8 cellular contexts compared by ENCODE assay signal in the genomic region with DNA sequence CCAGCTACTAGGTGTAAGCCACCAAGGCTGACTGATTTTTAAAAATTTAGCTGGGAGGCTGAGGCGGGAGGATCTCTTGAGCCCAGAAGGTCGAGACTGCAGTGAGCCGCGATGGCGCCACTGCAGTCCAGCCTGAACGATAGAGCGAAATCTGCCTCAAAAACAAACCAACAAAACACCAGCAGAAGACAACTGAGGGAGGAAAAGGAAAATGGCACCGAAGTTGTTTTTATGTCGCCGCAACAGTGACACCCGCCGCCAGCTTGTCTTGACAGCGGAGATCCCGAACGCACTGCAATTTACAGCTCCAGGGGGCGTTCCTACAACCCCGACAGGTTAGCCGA. TPM values are rescaled to one million over a fixed set of nuclear protein-coding genes. Genes with fewer than 3 reads are reported as not detected.
DNase-seq lines count a peak whose midpoint lies in the region; ATAC-seq and TF ChIP-seq lines count a peak whose summit lies in the region.

No MANE protein-coding gene starts in this region.

- ATAC-seq in T-cell (replicated peaks in 1 of 4) (no peak), aorta (ENCODE audit: low FRiP score) (no peak)

- DNase-seq in T-helper 2 cell treated with Interferon-gamma antibody and Interleukin-4, amounts not matched to agents 5 μg/mL and 100 μg/mL, for 36 hours (ENCODE audit: low spot score): no peak
- DNase-seq in T-helper 2 cell (no peak), T-cell (no peak), hepatocyte (ENCODE audit: low spot score) (no peak), substantia nigra (lab: John Stamatoyannopoulos, UW) (no peak), NCI-H510A (lab: John Stamatoyannopoulos, UW) (no peak), DMS153 (lab: John Stamatoyannopoulos, UW) (no peak), aorta (no peak)

- H3K36me3 ChIP-seq in hepatocyte (replicated peaks; ENCODE audit: insufficient read depth, low read depth): no peaks in the 10 kb centered on the region
- H3K36me3 ChIP-seq in aorta (ENCODE audit: control insufficient read depth in 1 of 2, insufficient read depth in 2 of 2, low read length in 1 of 2): no peaks in the 10 kb centered on the region

- peaks cover 4% of the 10 kb centered on the region for H3K79me2 ChIP-seq in hepatocyte

- H3K4me1 ChIP-seq in hepatocyte (ENCODE audit: insufficient read depth) (no peaks in the 10 kb centered on the region), aorta (ENCODE audit: control insufficient read depth in 1 of 2, insufficient read depth in 2 of 2, low read length in 2 of 2) (no peaks in the 10 kb centered on the region)

- H3K4me3 ChIP-seq in hepatocyte (no peak overlapping the region), aorta (ENCODE audit: low read length in 2 of 2) (no peak overlapping the region)

- peaks cover 12% of the 10 kb centered on the region for H3K4me1 Mint-ChIP-seq in T-helper 2 cell treated with Interferon-gamma antibody and Interleukin-4, amounts not matched to agents 5 μg/mL and 100 μg/mL, for 36 hours (ENCODE audit: low read depth)
- peaks cover 18 to 23% (median 19%) of the 10 kb centered on the region in 3 donors for H3K4me1 Mint-ChIP-seq in T-cell

- peak overlapping the region; percentile 76 for H3K4me2 ChIP-seq in hepatocyte

- TF ChIP-seq CTCF in hepatocyte (IDR thresholded peaks at IDR 0.05; ENCODE audit: poor library complexity): no peak

- peaks cover 11% of the 10 kb centered on the region for H3K36me3 Mint-ChIP-seq in T-helper 2 cell treated with Interferon-gamma antibody and Interleukin-4, amounts not matched to agents 5 μg/mL and 100 μg/mL, for 36 hours (ENCODE audit: low read depth)
- peaks cover 9% of the 10 kb centered on the region for H3K36me3 Mint-ChIP-seq in T-cell

- no peaks in the 10 kb centered on the region for H3K27me3 ChIP-seq in hepatocyte
- H3K27me3 ChIP-seq in aorta (ENCODE audit: control insufficient read depth in 1 of 2, insufficient read depth in 2 of 2, low read length in 1 of 2): no peaks in the 10 kb centered on the region

- H3K9me2 ChIP-seq in hepatocyte (replicated peaks; ENCODE audit: insufficient read depth): no peaks in the 10 kb centered on the region

- H3K9me3 ChIP-seq in hepatocyte (ENCODE audit: low read depth) (no peaks in the 10 kb centered on the region), aorta (ENCODE audit: control insufficient read depth, low read length) (no peaks in the 10 kb centered on the region)

- peak overlapping the region; percentile 60 for H2AFZ ChIP-seq in hepatocyte

- no peak overlapping the region for H3K27ac ChIP-seq in hepatocyte
- H3K27ac ChIP-seq in substantia nigra (ENCODE audit: low read depth, low read length, poor library complexity, severe bottlenecking): peak overlapping the region; percentile 64
- no peak overlapping the region for H3K27ac ChIP-seq in aorta (ENCODE audit: low read depth in 1 of 2, low read length in 2 of 2)

- CTCF ChIA-PET in T-cell (lab: Charles Lee): interaction anchor here (0.6 to 2.3 kb wide), 33 partner anchors 8 to 939 kb away, joined by 3 to 54 read pairs (median 5); a partner anchor contains a TSS

- POLR2A ChIA-PET in T-cell (lab: Charles Lee): interaction anchor here (0.6 to 1.5 kb wide), 4 partner anchors 15 to 1033 kb away, joined by 3 to 12 read pairs (median 4); a partner anchor contains a TSS

- H3K27me3 Mint-ChIP-seq in T-helper 2 cell treated with Interferon-gamma antibody and Interleukin-4, amounts not matched to agents 5 μg/mL and 100 μg/mL, for 36 hours (ENCODE audit: low read depth): peaks cover 3% of the 10 kb centered on the region
- H3K27me3 Mint-ChIP-seq in T-cell: peaks cover 0 to 2% of the 10 kb centered on the region in 2 donors

- H3K27ac Mint-ChIP-seq in T-helper 2 cell treated with Interferon-gamma antibody and Interleukin-4, amounts not matched to agents 5 μg/mL and 100 μg/mL, for 36 hours: peak overlapping the region; percentile 97
- H3K27ac Mint-ChIP-seq in T-cell: peak overlapping the region; percentile 87 to 92

- H3K4me3 Mint-ChIP-seq in T-helper 2 cell treated with Interferon-gamma antibody and Interleukin-4, amounts not matched to agents 5 μg/mL and 100 μg/mL, for 36 hours: peak overlapping the region; percentile 89
- peak overlapping the region; percentile 79 to 91 (median 89) for H3K4me3 Mint-ChIP-seq in T-cell

- H3K9me3 Mint-ChIP-seq in T-helper 2 cell treated with Interferon-gamma antibody and Interleukin-4, amounts not matched to agents 5 μg/mL and 100 μg/mL, for 36 hours: no peaks in the 10 kb centered on the region
- no peaks in the 10 kb centered on the region for H3K9me3 Mint-ChIP-seq in T-cell

- intact Hi-C loops in aorta (cut with DNase I): loop anchor here (5.0 to 10.0 kb wide), 2 partner anchors 230 to 482 kb away; no protein-coding TSS in a partner anchor

- WGBS in hepatocyte (ENCODE audit: low lambda C conversion rate, missing lambda C conversion rate): 11% methylated on average over 18 of the region's 18 CpGs
- 3 to 4% methylated on average over 17 to 18 of the region's 18 CpGs for WGBS in aorta, 2 donors

- no peaks in the 10 kb centered on the region for H4K20me1 ChIP-seq in hepatocyte (ENCODE audit: insufficient read depth, poor library complexity, severe bottlenecking)

RNA-seq across cellular contexts. Expression of a gene that starts 0.3 kb away (rescaled TPM):
- total RNA-seq in T-cell: 10 to 100 TPM; 31.9 to 62.1 (median 57.4) TPM
- total RNA-seq in hepatocyte: 9.9 and 17.3 TPM in 2 replicates
- polyA plus RNA-seq in hepatocyte: 20.2 and 27.7 TPM in 2 replicates
- total RNA-seq in aorta: 10 to 100 TPM; 14.5 to 19.6 TPM
- polyA plus RNA-seq in aorta: 10 to 100 TPM; 10.3 to 32.0 TPM

RNA-seq across cellular contexts. Expression of a gene that starts 14.1 kb away (rescaled TPM):
- 1 to 10 TPM in 4 of 5 donors, under 1 TPM in 1; 0.93 to 2.9 (median 2.1) TPM for total RNA-seq in T-cell
- total RNA-seq in hepatocyte: 0.68 and 4.0 TPM in 2 replicates
- polyA plus RNA-seq in hepatocyte: 2.3 and 3.9 TPM in 2 replicates
- total RNA-seq in aorta: 10 to 100 TPM; 19.6 to 26.1 TPM
- polyA plus RNA-seq in aorta: 10 to 100 TPM in 1 of 2 donors, 1 to 10 TPM in 1; 1.9 to 11.3 TPM

RNA-seq across cellular contexts. Expression of a gene that starts 14.8 kb away (rescaled TPM):
- total RNA-seq in T-cell (under 1 TPM in 4 of 5 donors, not detected in 1; 0.18 to 0.60 (median 0.31) TPM), hepatocyte (0.12 and 0.60 TPM in 2 replicates), aorta (1 to 10 TPM; 3.3 to 4.7 TPM)
- polyA plus RNA-seq in hepatocyte (1.1 and 1.6 TPM in 2 replicates), aorta (1 to 10 TPM in 1 of 2 donors, under 1 TPM in 1; 0.50 to 6.9 TPM)

RNA-seq across cellular contexts. Expression of a gene that starts 23.4 kb away (rescaled TPM):
- under 1 TPM; 0.09 to 0.70 (median 0.26) TPM for total RNA-seq in T-cell
- total RNA-seq in hepatocyte: 0.07 and 0.36 TPM in 2 replicates
- polyA plus RNA-seq in hepatocyte: 0.44 TPM in 1 of 2 replicates, not detected in the other
- 1 to 10 TPM; 4.1 to 9.8 TPM for total RNA-seq in aorta
- 1 to 10 TPM in 1 of 2 donors, under 1 TPM in 1; 0.54 to 4.1 TPM for polyA plus RNA-seq in aorta

RNA-seq across cellular contexts. Expression of a gene that starts 28.2 kb away (rescaled TPM):
- total RNA-seq in T-cell (10 to 100 TPM; 76.4 to 95.2 (median 85.8) TPM), hepatocyte (250 and 263 TPM in 2 replicates), aorta (100 to 1,000 TPM in 1 of 2 donors, 10 to 100 TPM in 1; 92.4 to 119 TPM)
- polyA plus RNA-seq in hepatocyte (278 and 312 TPM in 2 replicates), aorta (100 to 1,000 TPM in 1 of 2 donors, 10 to 100 TPM in 1; 95.5 to 108 TPM)
